25 cellular contexts compared by ENCODE assay signal in genomic region chr1:115732307-115732706, GRCh38. TPM values are rescaled to one million over a fixed set of nuclear protein-coding genes. Genes with fewer than 3 reads are reported as not detected.
"Had no signal": no experiment of that assay in that cellular context is flagged by ENCODE, and none has a peak within 500 bp of the region (broad histone marks: within the 10 kb centered on the region; RNA-seq: fewer than 3 reads in every experiment).

No MANE protein-coding gene starts in this region.

- DNase-seq: activated B cell treated with CpG ODN at 0.5 μM for 24 hours; activated CD8-positive, alpha-beta memory T cell treated with anti-CD3 and anti-CD28 coated beads, Interleukin-2, amount 10 ng/mL, durations not matched to agents 7 days and 5 days; activated CD8-positive, alpha-beta T cell treated with anti-CD3 and anti-CD28 coated beads, Interleukin-2, amount 10 ng/mL, durations not matched to agents 7 days and 5 days; activated effector memory CD4-positive, alpha-beta T cell treated with Interleukin-2 at 50 U/mL for 16 hours; activated naive CD4-positive, alpha-beta T cell treated with Interleukin-2 at 50 U/mL for 16 hours; activated T-cell treated with anti-CD3 and anti-CD28 coated beads for 4 hours; anterior cingulate cortex; effector CD8-positive, alpha-beta T cell; esophagus squamous epithelium; foreskin melanocyte; heart right ventricle; kidney glomerular epithelial cell; left ventricle myocardium inferior; mammary epithelial cell; posterior cingulate gyrus; right cardiac atrium; stimulated activated CD4-positive, alpha-beta T cell treated with anti-CD3 and anti-CD28 coated beads, Interleukin-4, amount 100 ng/mL, for 1 hour; stimulated activated naive CD8-positive, alpha-beta T cell treated with anti-CD3 and anti-CD28 coated beads, Interleukin-15, Interleukin-2, amounts not matched to agents 100 U/mL and 50 U/mL, for 24 hours; T-helper 2 cell; testis; transverse colon had no signal

- ATAC-seq: activated CD8-positive, alpha-beta memory T cell treated with anti-CD3 and anti-CD28 coated beads, Interleukin-2, amount 10 ng/mL, durations not matched to agents 7 days and 5 days; activated CD8-positive, alpha-beta T cell treated with anti-CD3 and anti-CD28 coated beads, Interleukin-2, amount 10 ng/mL, durations not matched to agents 7 days and 5 days; heart right ventricle; stimulated activated naive CD8-positive, alpha-beta T cell treated with anti-CD3 and anti-CD28 coated beads, Interleukin-15, Interleukin-2, amounts not matched to agents 100 U/mL and 50 U/mL, for 24 hours had no signal

RNA-seq across cellular contexts. Expression of gene CASQ2, which starts 36.2 kb away (rescaled TPM):
- total RNA-seq: activated B cell treated with CpG ODN at 0.5 μM for 24 hours; activated CD8-positive, alpha-beta memory T cell treated with anti-CD3 and anti-CD28 coated beads, Interleukin-2, amount 10 ng/mL, durations not matched to agents 7 days and 5 days; activated CD8-positive, alpha-beta T cell treated with anti-CD3 and anti-CD28 coated beads, Interleukin-2, amount 10 ng/mL, durations not matched to agents 7 days and 5 days; bronchial epithelial cell; dermis microvascular lymphatic vessel endothelial cell; glomerular endothelial cell; mammary epithelial cell; osteoblast had no signal
